Comparison of ENCODE assay signal across 8 cellular contexts in genomic region chr2:131104487-131105155, GRCh38. TPM values are rescaled to one million over a fixed set of nuclear protein-coding genes. Genes with fewer than 3 reads are reported as not detected.
DNase-seq lines count a peak whose midpoint lies in the region; ATAC-seq, FAIRE-seq and TF ChIP-seq lines count a peak whose summit lies in the region.

No MANE protein-coding gene starts in this region.

- H3K36me3 Mint-ChIP-seq in activated naive CD8-positive, alpha-beta T cell treated with anti-CD3 and anti-CD28 coated beads, Interleukin-2, amount 10 ng/mL, durations not matched to agents 7 days and 5 days, result peaks cover 11% of the 10 kb centered on the region

- H3K9me3 ChIP-seq in SJCRH30 (replicated peaks), result no peaks in the 10 kb centered on the region

- peaks cover 33% of the 10 kb centered on the region for H3K4me1 Mint-ChIP-seq in activated naive CD8-positive, alpha-beta T cell treated with anti-CD3 and anti-CD28 coated beads, Interleukin-2, amount 10 ng/mL, durations not matched to agents 7 days and 5 days

- H3K9me3 Mint-ChIP-seq in activated naive CD8-positive, alpha-beta T cell treated with anti-CD3 and anti-CD28 coated beads, Interleukin-2, amount 10 ng/mL, durations not matched to agents 7 days and 5 days, result no peaks in the 10 kb centered on the region

- 0 out of 2 replicates have a peak, but pooled peaks cover 5% of the 10 kb centered on the region for H3K4me1 ChIP-seq in SJCRH30

- DNase-seq in GM06990 (ENCODE audit: extremely low read depth, insufficient read length), result no peak
- DNase-seq in H54 (ENCODE audit: insufficient read length, low spot score), result peak; percentile 58
- DNase-seq in Kasumi-1 (lab: John Stamatoyannopoulos, UW), result peak; percentile 92 to 96
- peak; percentile 79 to 88 for DNase-seq in SJCRH30
- no peak for DNase-seq in activated naive CD8-positive, alpha-beta T cell treated with anti-CD3 and anti-CD28 coated beads, Interleukin-2, amount 10 ng/mL, durations not matched to agents 7 days and 5 days
- DNase-seq in left ventricle myocardium superior, result peak; percentile 37
- peak; percentile 80 for DNase-seq in renal cortical epithelial cell (ENCODE audit: low read depth)
- no peak for DNase-seq in NCI-H128 (lab: John Stamatoyannopoulos, UW; ENCODE audit: unreplicated experiment)

- peak; percentile 64 for FAIRE-seq in H54 (lab: Jason Lieb, UNC)

- H3K4me3 Mint-ChIP-seq in activated naive CD8-positive, alpha-beta T cell treated with anti-CD3 and anti-CD28 coated beads, Interleukin-2, amount 10 ng/mL, durations not matched to agents 7 days and 5 days, result peak overlapping the region; percentile 99

- no peak for TF ChIP-seq CTCF in GM06990 (IDR thresholded peaks at IDR 0.05; ENCODE audit: insufficient read depth, low read length, poor library complexity, severe bottlenecking)

- ATAC-seq in activated naive CD8-positive, alpha-beta T cell treated with anti-CD3 and anti-CD28 coated beads, Interleukin-2, amount 10 ng/mL, durations not matched to agents 7 days and 5 days (ENCODE audit: low read depth), result peak; percentile 65
- ATAC-seq in left ventricle myocardium superior, result peak; percentile 83

- peak overlapping the region; percentile 64 for H3K27ac ChIP-seq in SJCRH30

- no peaks in the 10 kb centered on the region for H3K27me3 Mint-ChIP-seq in activated naive CD8-positive, alpha-beta T cell treated with anti-CD3 and anti-CD28 coated beads, Interleukin-2, amount 10 ng/mL, durations not matched to agents 7 days and 5 days

- no peak for TF ChIP-seq POLR2A in H54 (IDR thresholded peaks at IDR 0.05; ENCODE audit: low read depth, low read length)

- peak overlapping the region; percentile 84 for H3K4me3 ChIP-seq in GM06990 (replicated peaks; ENCODE audit: low read depth, low read length)
- peak overlapping the region; percentile 85 for H3K4me3 ChIP-seq in SJCRH30

- H3K27ac Mint-ChIP-seq in activated naive CD8-positive, alpha-beta T cell treated with anti-CD3 and anti-CD28 coated beads, Interleukin-2, amount 10 ng/mL, durations not matched to agents 7 days and 5 days, result peak overlapping the region; percentile 98

- no peaks in the 10 kb centered on the region for H3K27me3 ChIP-seq in GM06990 (replicated peaks; ENCODE audit: control insufficient read depth, insufficient read depth, low read length)
- no peaks in the 10 kb centered on the region for H3K27me3 ChIP-seq in SJCRH30

- POLR2A ChIA-PET in activated naive CD8-positive, alpha-beta T cell treated with anti-CD3 and anti-CD28 coated beads, Interleukin-2, amount 10 ng/mL, durations not matched to agents 7 days and 5 days (lab: Charles Lee), result interaction anchor here (1.0 to 6.4 kb wide), 4 partner anchors 9 to 63 kb away, joined by 3 to 86 read pairs (median 4); partner anchors contain the start of gene FAM168B

- intact Hi-C loops in left ventricle myocardium superior (cut with micrococcal nuclease), result no loop called here

- no peaks in the 10 kb centered on the region for H3K36me3 ChIP-seq in GM06990 (ENCODE audit: control insufficient read depth, insufficient read depth, low read length)
- H3K36me3 ChIP-seq in SJCRH30, result no peaks in the 10 kb centered on the region

RNA-seq across cellular contexts. Expression of gene PLEKHB2, which starts 0.5 kb away (rescaled TPM):
- total RNA-seq in SJCRH30 (2014; rRNA removed; shearing (Covaris generic)), result 50.3 and 50.4 TPM in 2 replicates
- 10 to 100 TPM; 54.2 to 55.9 TPM for total RNA-seq in activated naive CD8-positive, alpha-beta T cell treated with anti-CD3 and anti-CD28 coated beads, Interleukin-2, amount 10 ng/mL, durations not matched to agents 7 days and 5 days
- 34.1 TPM for total RNA-seq in left ventricle myocardium superior
- total RNA-seq in renal cortical epithelial cell, result 189 and 200 TPM in 2 replicates

RNA-seq across cellular contexts. Expression of gene FAM168B, which starts 11.4 kb away (rescaled TPM):
- total RNA-seq in SJCRH30 (2014; rRNA removed; shearing (Covaris generic)), result 134 and 146 TPM in 2 replicates
- 10 to 100 TPM; 63.0 to 67.9 TPM for total RNA-seq in activated naive CD8-positive, alpha-beta T cell treated with anti-CD3 and anti-CD28 coated beads, Interleukin-2, amount 10 ng/mL, durations not matched to agents 7 days and 5 days
- 96.1 TPM for total RNA-seq in left ventricle myocardium superior
- total RNA-seq in renal cortical epithelial cell, result 116 and 133 TPM in 2 replicates

Comparison
In these comparisons a context has a peak if more than half of its experiments do, and no peak if none do; other contexts are left out.
1. DNase-seq: peak in H54 (single experiment), Kasumi-1 (2 of 2), SJCRH30 (2 of 2), left ventricle myocardium superior (single experiment) and renal cortical epithelial cell (single experiment); none in GM06990 (single experiment), activated naive CD8-positive, alpha-beta T cell treated with anti-CD3 and anti-CD28 coated beads, Interleukin-2, amount 10 ng/mL, durations not matched to agents 7 days and 5 days (single experiment) and NCI-H128 (single experiment).